In genomic region chr12:13841-14240, GRCh38 we compare ENCODE assay signal across 1 cellular context. TPM values are rescaled to one million over a fixed set of nuclear protein-coding genes. Genes with fewer than 3 reads are reported as not detected.
"Had no signal": no experiment of that assay in that cellular context is flagged by ENCODE, and none has a peak within 500 bp of the region (broad histone marks: within the 10 kb centered on the region; RNA-seq: fewer than 3 reads in every experiment).

No MANE protein-coding gene starts in this region.

RNA-seq across cellular contexts. Expression of gene IQSEC3, which starts 52.7 kb away (rescaled TPM):
- total RNA-seq: SJCRH30 had no signal
